Comparison of ENCODE assay signal across 14 cellular contexts in genomic region chr9:71987471-71988371, GRCh38.
"Had no signal": no experiment of that assay in that cellular context is flagged by ENCODE, and none has a peak within 500 bp of the region (broad histone marks: within the 10 kb centered on the region; RNA-seq: fewer than 3 reads in every experiment).

No MANE protein-coding gene starts in this region.

- H3K27ac ChIP-seq: adrenal gland, ovary, uterus had no signal

- H3K4me3 ChIP-seq: adrenal gland, ovary, uterus had no signal

- H3K9me3 ChIP-seq: adrenal gland, ovary, uterus had no signal

- H3K36me3 ChIP-seq: adrenal gland, ovary, uterus had no signal

- H3K4me3 Mint-ChIP-seq: activated B cell treated with CpG ODN at 0.5 μM for 24 hours; brain; dendritic cell treated with granulocyte-macrophage colony-stimulating factor and Interleukin-4, amounts not matched to agents 40 ng/mL and 50 ng/mL, for 4 days; effector memory CD8-positive, alpha-beta T cell; nephron progenitor cell had no signal

- DNase-seq: activated B cell treated with CpG ODN at 0.5 μM for 24 hours; activated CD4-positive, alpha-beta T cell treated with anti-CD3 and anti-CD28 coated beads, Interleukin-2, amount 50 U/mL, for 1 hour; activated naive CD4-positive, alpha-beta T cell treated with anti-CD3 and anti-CD28 coated beads, Interleukin-2, amount 50 U/mL, for 16 hours; activated T-cell treated with anti-CD3 and anti-CD28 coated beads, Interleukin-2, amount 50 U/mL, for 1 hour; adrenal gland; effector memory CD8-positive, alpha-beta T cell; glutamatergic neuron; mammary epithelial cell; nephron progenitor cell; ovary; retina; uterus had no signal

- H3K27me3 Mint-ChIP-seq: activated B cell treated with CpG ODN at 0.5 μM for 24 hours; brain; dendritic cell treated with granulocyte-macrophage colony-stimulating factor and Interleukin-4, amounts not matched to agents 40 ng/mL and 50 ng/mL, for 4 days; effector memory CD8-positive, alpha-beta T cell had no signal

- H3K27ac Mint-ChIP-seq: activated B cell treated with CpG ODN at 0.5 μM for 24 hours; dendritic cell treated with granulocyte-macrophage colony-stimulating factor and Interleukin-4, amounts not matched to agents 40 ng/mL and 50 ng/mL, for 4 days; effector memory CD8-positive, alpha-beta T cell; nephron progenitor cell had no signal

- ATAC-seq: effector memory CD8-positive, alpha-beta T cell had no signal

- H3K4me1 Mint-ChIP-seq: activated B cell treated with CpG ODN at 0.5 μM for 24 hours, nephron progenitor cell had no signal

- H3K27me3 ChIP-seq: adrenal gland, ovary, uterus had no signal

- H3K4me1 ChIP-seq: adrenal gland, uterus had no signal

- H3K9me3 Mint-ChIP-seq: activated B cell treated with CpG ODN at 0.5 μM for 24 hours; brain; dendritic cell treated with granulocyte-macrophage colony-stimulating factor and Interleukin-4, amounts not matched to agents 40 ng/mL and 50 ng/mL, for 4 days; effector memory CD8-positive, alpha-beta T cell; nephron progenitor cell had no signal
